12 cellular contexts compared by ENCODE assay signal in genomic region chr17:19077397-19077796, GRCh38. TPM values are rescaled to one million over a fixed set of nuclear protein-coding genes. Genes with fewer than 3 reads are reported as not detected.
DNase-seq lines count a peak whose midpoint lies in the region; ATAC-seq, FAIRE-seq and TF ChIP-seq lines count a peak whose summit lies in the region.
"Not testable (repeated sequence)": the region's sequence is repeated elsewhere in the genome, so short reads cannot be mapped to it uniquely, and the experiment has no call there.
"Had no signal": no experiment of that assay in that cellular context is flagged by ENCODE, and none has a peak within 500 bp of the region (broad histone marks: within the 10 kb centered on the region; RNA-seq: fewer than 3 reads in every experiment).

No MANE protein-coding gene starts in this region.

- not testable (repeated sequence) for H3K27ac ChIP-seq in A549, left lung, upper lobe of right lung

- not testable (repeated sequence) for H3K27ac Mint-ChIP-seq in WTC11

- not testable (repeated sequence) for H3K9me3 Mint-ChIP-seq in WTC11

- TF ChIP-seq RAD21 in A549 (conservative IDR thresholded peaks at IDR 0.05 in 1 of 2, IDR thresholded peaks at IDR 0.05 in 1 of 2) = not testable (repeated sequence)

- TF ChIP-seq EP300 in A549 (IDR thresholded peaks at IDR 0.05) = not testable (repeated sequence)

- ATAC-seq in A549 (peak; percentile 49 to 62), WTC11 (0 out of 2 replicates have a peak, but pooled peaks have one; percentile 5), Right ventricle myocardium inferior (peak; percentile 23), left ventricle myocardium superior (peak; percentile 50), left lung (peak; percentile 17), mucosa of descending colon (peak; percentile 28), upper lobe of right lung (peak; percentile 44)

- H3K4me1 ChIP-seq in A549; left lung; mucosa of descending colon (ENCODE audit: low read depth); upper lobe of right lung: not testable (repeated sequence)

- CTCF ChIA-PET in A549 (lab: Yijun Ruan, JAX); WTC11 (lab: Charles Lee): not testable (repeated sequence)

- TF ChIP-seq CTCF in A549 (IDR thresholded peaks at IDR 0.05); WTC11 (IDR thresholded peaks at IDR 0.05); left lung (IDR thresholded peaks at IDR 0.05); mucosa of descending colon (IDR thresholded peaks at IDR 0.05); upper lobe of right lung (IDR thresholded peaks at IDR 0.05): not testable (repeated sequence)

- WGBS in A549 (ENCODE audit: missing lambda C conversion rate) = no CpG with 5 or more reads among the region's 3 CpGs

- not testable (repeated sequence) for FAIRE-seq in A549 (lab: Jason Lieb, UNC)

- H3K4me3 ChIP-seq in A549, left lung, mucosa of descending colon, upper lobe of right lung: not testable (repeated sequence)

- H3K36me3 Mint-ChIP-seq in WTC11 = not testable (repeated sequence)

- not testable (repeated sequence) for H3K27me3 ChIP-seq in left lung, upper lobe of right lung

- not testable (repeated sequence) for H3K36me3 ChIP-seq in left lung; mucosa of descending colon (ENCODE audit: low read depth); upper lobe of right lung

- POLR2A ChIA-PET in A549 (lab: Yijun Ruan, JAX); WTC11 (lab: Charles Lee): not testable (repeated sequence)

- intact Hi-C loops in Right ventricle myocardium inferior (cut with DNase I); left ventricle myocardium superior (cut with micrococcal nuclease); left lung (cut with DNase I); mucosa of descending colon (cut with DNase I, micrococcal nuclease); upper lobe of right lung (cut with DNase I): not testable (repeated sequence)

- TF ChIP-seq POLR2A in A549 (IDR thresholded peaks at IDR 0.05; ENCODE audit: low read length) = not testable (repeated sequence)

- H3K4me2 ChIP-seq in A549 = not testable (repeated sequence)

- not testable (repeated sequence) for H3K9me3 ChIP-seq in A549, left lung, mucosa of descending colon, upper lobe of right lung

- DNase-seq in A549 (ENCODE audit: low read depth in 1 of 2, low spot score in 1 of 2); WTC11 (ENCODE audit: low spot score); Right ventricle myocardium inferior (ENCODE audit: missing footprints); left ventricle myocardium superior; left lung; mucosa of descending colon; upper lobe of right lung: not testable (repeated sequence)

- H3K4me3 Mint-ChIP-seq in WTC11 = not testable (repeated sequence)

- H3K4me1 Mint-ChIP-seq in WTC11 = not testable (repeated sequence)

- not testable (repeated sequence) for H3K27me3 Mint-ChIP-seq in WTC11 (ENCODE audit: low read depth)

RNA-seq across cellular contexts. Expression of gene GRAP, which starts 30.6 kb away (rescaled TPM):
- 0.19 and 0.25 TPM in 2 replicates for polyA plus RNA-seq in A549 (2011; rRNA removed)
- polyA plus RNA-seq in A549 (2012; cell fraction: cytosol; rRNA removed) = 0.15 and 0.19 TPM in 2 replicates
- 0.43 and 0.60 TPM in 2 replicates for polyA plus RNA-seq in A549 (2012; cell fraction: nucleus; rRNA removed)
- 0.17 to 0.31 TPM (median 0.19 TPM) in 3 replicates for polyA plus RNA-seq in A549 (2017; fragmentation: RNase III; extraction: RNeasy Plus Mini Kit Qiagen cat#74134 plus additional on column Dnase treatment)
- 0.08 and 0.24 TPM in 2 replicates for polyA minus RNA-seq in A549 (2011; rRNA and poly(A)+ RNA removed)
- total RNA-seq in WTC11 (2021) = 0.50 to 0.59 TPM (median 0.55 TPM) in 3 replicates
- 2.0 TPM for total RNA-seq in Right ventricle myocardium inferior
- 2.2 TPM for total RNA-seq in left ventricle myocardium superior
- total RNA-seq in left lung = 10 to 100 TPM in 1 of 2 donors, 1 to 10 TPM in 1; 5.4 to 10.6 TPM
- 1 to 10 TPM; 1.2 to 2.5 (median 1.8) TPM for total RNA-seq in mucosa of descending colon
- total RNA-seq in upper lobe of right lung = 10.6 TPM
- total RNA-seq: Daoy had no signal
- polyA plus RNA-seq: GM23338 had no signal

RNA-seq across cellular contexts. Expression of gene GRAPL, which starts 50.0 kb away (rescaled TPM):
- polyA plus RNA-seq in A549 (2011; rRNA removed) (0.08 and 0.09 TPM in 2 replicates), A549 (2017; fragmentation: RNase III; extraction: RNeasy Plus Mini Kit Qiagen cat#74134 plus additional on column Dnase treatment) (0.16 to 0.36 TPM (median 0.25 TPM) in 3 replicates)
- 0.08 TPM in 1 of 2 replicates, not detected in the other for polyA plus RNA-seq in A549 (2012; cell fraction: cytosol; rRNA removed)
- polyA plus RNA-seq in A549 (2012; cell fraction: nucleus; rRNA removed) = 0.43 and 0.61 TPM in 2 replicates
- polyA minus RNA-seq in A549 (2011; rRNA and poly(A)+ RNA removed) = 0.74 and 1.2 TPM in 2 replicates
- total RNA-seq in WTC11 (2021) (0.50 to 0.60 TPM (median 0.55 TPM) in 3 replicates), Right ventricle myocardium inferior (1.2 TPM), left ventricle myocardium superior (1.0 TPM), left lung (1 to 10 TPM; 4.8 to 6.9 TPM), mucosa of descending colon (1 to 10 TPM; 2.0 to 4.4 (median 2.2) TPM), upper lobe of right lung (16.6 TPM)
- total RNA-seq: A673, Daoy, HT-29 had no signal
- polyA plus RNA-seq: AG04450, GM23338 had no signal

Comparison
In these comparisons a context has a peak if more than half of its experiments do, and no peak if none do; other contexts are left out.
1. ATAC-seq: peak in every context shown above with its lines; median percentile 56 in A549; 50 in left ventricle myocardium superior; 44 in upper lobe of right lung; 28 in mucosa of descending colon; 23 in Right ventricle myocardium inferior; 17 in left lung; 5 in WTC11.